8 cellular contexts compared by ENCODE assay signal in genomic region chr22:46537221-46537945, GRCh38. TPM values are rescaled to one million over a fixed set of nuclear protein-coding genes. Genes with fewer than 3 reads are reported as not detected.
A peak's percentile ranks its signal among the peaks of the same experiment; 100 is the strongest.
DNase-seq lines count a peak whose midpoint lies in the region; ATAC-seq and TF ChIP-seq lines count a peak whose summit lies in the region.

Gene CELSR1, minus strand, starts transcription at chr22:46537620. Its CDS starts 450 bp downstream, at chr22:46537170.

- H3K4me1 Mint-ChIP-seq in effector memory CD8-positive, alpha-beta T cell (ENCODE audit: low read depth in 2 of 2) = peaks cover 6 to 12% of the 10 kb centered on the region in 2 donors

- H3K4me1 ChIP-seq in Panc1 (ENCODE audit: control insufficient read depth, insufficient read depth, low read length) = peaks cover 15% of the 10 kb centered on the region
- H3K4me1 ChIP-seq in mucosa of rectum (ENCODE audit: control insufficient read depth in 2 of 2, insufficient read depth in 2 of 2, low read length in 2 of 2) = peaks cover 2 to 13% of the 10 kb centered on the region in 2 donors

- CTCF ChIA-PET in Panc1 (lab: Charles Lee) = interaction anchor here (0.8 kb wide), 1 partner anchor 170 kb away, joined by 3 read pairs; no protein-coding TSS in a partner anchor

- POLR2A ChIA-PET in Panc1 (lab: Charles Lee) = no interaction called here

- ATAC-seq in Panc1 (peak; percentile 81), HG02973 (IDR thresholded peaks at IDR 0.05; ENCODE audit: unreplicated experiment) (no peak)
- peak; percentile 48 for ATAC-seq in effector memory CD8-positive, alpha-beta T cell (replicated peaks)

- in situ Hi-C loops in Panc1 (cut with HindIII; ENCODE audit: low pct_unique_long_range_greater_than_20kb, low sequenced_read_pairs) = no loop called here

- no peak within 1 kb of the TSS for H3K27ac Mint-ChIP-seq in effector memory CD8-positive, alpha-beta T cell

- no peaks in the 10 kb centered on the region for H3K27me3 ChIP-seq in Panc1 (ENCODE audit: control insufficient read depth, insufficient read depth, low read length)
- peaks cover 11 to 20% of the 10 kb centered on the region in 2 donors for H3K27me3 ChIP-seq in mucosa of rectum (ENCODE audit: control insufficient read depth in 2 of 2, insufficient read depth in 2 of 2, low read length in 2 of 2)

- peak within 1 kb of the TSS; percentile 59 for H3K27ac ChIP-seq in Panc1 (ENCODE audit: low read length)
- no peak within 1 kb of the TSS for H3K27ac ChIP-seq in mucosa of rectum (ENCODE audit: low read depth in 2 of 2, low read length in 2 of 2)

- peak within 1 kb of the TSS in 1 of 2 donors; percentile 43 for H3K9ac ChIP-seq in mucosa of rectum (ENCODE audit: low read depth in 1 of 2, low read length in 2 of 2)

- H3K36me3 ChIP-seq in Panc1 (ENCODE audit: control insufficient read depth, insufficient read depth, low read length) = no peaks in the 10 kb centered on the region
- H3K36me3 ChIP-seq in mucosa of rectum (ENCODE audit: control insufficient read depth in 2 of 2, insufficient read depth in 2 of 2, low read length in 2 of 2) = peaks cover 0 to 4% of the 10 kb centered on the region in 2 donors

- no TSS peak for BruUV-seq in Panc1 (replicated peaks; lab: Mats Ljungman, UMichigan)

- no peaks in the 10 kb centered on the region for H3K9me3 Mint-ChIP-seq in effector memory CD8-positive, alpha-beta T cell

- no peaks in the 10 kb centered on the region for H3K36me3 Mint-ChIP-seq in effector memory CD8-positive, alpha-beta T cell (ENCODE audit: insufficient read depth)

- intact Hi-C loops in Panc1 (cut with micrococcal nuclease; ENCODE audit: unreplicated experiment) = no loop called here

- peak within 1 kb of the TSS; percentile 18 to 64 for H3K4me3 Mint-ChIP-seq in effector memory CD8-positive, alpha-beta T cell

- peak; percentile 46 for DNase-seq in activated CD4-positive, alpha-beta T cell treated with anti-CD3 and anti-CD28 coated beads for 48 hours
- DNase-seq in activated CD4-positive, alpha-beta T cell treated with anti-CD3 and anti-CD28 coated beads for 4 hours = no peak
- DNase-seq in Panc1 (ENCODE audit: low read depth, low spot score) = no peak
- DNase-seq in effector memory CD8-positive, alpha-beta T cell = no peak
- DNase-seq in DMS153 (lab: John Stamatoyannopoulos, UW) = no peak
- no peak for DNase-seq in DMS153 treated with DMSO at 0.1 percent for 48 hours (lab: John Stamatoyannopoulos, UW; ENCODE audit: unreplicated experiment)

- no peak for TF ChIP-seq CTCF in Panc1 (IDR thresholded peaks at IDR 0.05)

- H3K9me3 ChIP-seq in Panc1 (ENCODE audit: control insufficient read depth, insufficient read depth, low read depth, low read length) (no peaks in the 10 kb centered on the region), mucosa of rectum (ENCODE audit: control insufficient read depth in 2 of 2, low read length in 2 of 2) (no peaks in the 10 kb centered on the region)

- peaks cover 31 to 58% of the 10 kb centered on the region in 2 donors for H3K27me3 Mint-ChIP-seq in effector memory CD8-positive, alpha-beta T cell

- H3K4me3 ChIP-seq in Panc1 (ENCODE audit: low read depth in 2 of 2, low read length in 2 of 2) (peak within 1 kb of the TSS; percentile 54 to 67), mucosa of rectum (ENCODE audit: low read length in 2 of 2) (peak within 1 kb of the TSS; percentile 38 to 39)

RNA-seq across cellular contexts. Expression of gene CELSR1, which starts in this region (rescaled TPM):
- total RNA-seq in Panc1 (2021; ENCODE audit: unreplicated experiment) = 30.7 TPM
- polyA plus RNA-seq in Panc1 (2012; ENCODE audit: insufficient read length) = 34.8 TPM
